Comparison of ENCODE assay signal across 1 cellular context in the genomic region with DNA sequence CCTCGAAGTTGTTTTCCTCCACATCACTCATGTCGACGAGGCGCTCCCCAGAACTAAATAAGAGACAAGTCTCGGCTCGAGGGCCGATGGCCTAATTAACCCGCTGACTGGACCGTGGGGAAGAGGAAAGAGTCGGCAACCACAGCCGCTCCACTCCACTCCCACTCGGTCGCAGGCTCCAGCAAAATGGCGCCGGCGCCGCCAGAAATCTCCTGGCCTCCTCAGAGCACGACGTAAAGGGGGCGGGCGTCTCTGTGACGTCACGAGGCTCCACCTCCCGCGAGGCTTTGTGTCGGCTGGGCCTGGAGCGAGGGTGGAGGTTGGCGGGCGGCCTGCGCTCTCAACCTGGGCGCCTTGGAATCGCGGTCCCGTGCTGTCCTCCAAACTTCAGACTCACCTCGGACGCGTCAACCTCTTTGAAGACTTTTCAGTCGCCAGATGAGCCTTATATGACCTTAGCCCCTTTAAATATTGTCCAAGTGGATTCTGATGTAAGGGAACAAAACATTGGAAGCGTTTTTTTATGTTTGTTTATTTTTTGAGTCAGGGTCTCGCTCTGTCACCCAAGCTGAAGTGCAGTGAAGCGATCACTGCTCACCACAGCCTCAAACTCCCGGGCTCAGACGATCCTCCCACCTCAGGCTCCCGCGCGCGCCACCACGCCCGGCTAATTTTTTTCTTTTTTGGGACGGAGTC.
A peak's percentile ranks its signal among the peaks of the same experiment; 100 is the strongest.
TF ChIP-seq lines count a peak whose summit lies in the region.

A gene (minus strand): TSS at position 188 of the 696 bp plus-strand sequence. CDS start 157 bp downstream, at position 31.

TF ChIP-seq in K562, 482 proteins besides CTCF, POLR2A, EP300 and RAD21 (continued from another document and continues in another):
- TF ChIP-seq, protein P1, sequence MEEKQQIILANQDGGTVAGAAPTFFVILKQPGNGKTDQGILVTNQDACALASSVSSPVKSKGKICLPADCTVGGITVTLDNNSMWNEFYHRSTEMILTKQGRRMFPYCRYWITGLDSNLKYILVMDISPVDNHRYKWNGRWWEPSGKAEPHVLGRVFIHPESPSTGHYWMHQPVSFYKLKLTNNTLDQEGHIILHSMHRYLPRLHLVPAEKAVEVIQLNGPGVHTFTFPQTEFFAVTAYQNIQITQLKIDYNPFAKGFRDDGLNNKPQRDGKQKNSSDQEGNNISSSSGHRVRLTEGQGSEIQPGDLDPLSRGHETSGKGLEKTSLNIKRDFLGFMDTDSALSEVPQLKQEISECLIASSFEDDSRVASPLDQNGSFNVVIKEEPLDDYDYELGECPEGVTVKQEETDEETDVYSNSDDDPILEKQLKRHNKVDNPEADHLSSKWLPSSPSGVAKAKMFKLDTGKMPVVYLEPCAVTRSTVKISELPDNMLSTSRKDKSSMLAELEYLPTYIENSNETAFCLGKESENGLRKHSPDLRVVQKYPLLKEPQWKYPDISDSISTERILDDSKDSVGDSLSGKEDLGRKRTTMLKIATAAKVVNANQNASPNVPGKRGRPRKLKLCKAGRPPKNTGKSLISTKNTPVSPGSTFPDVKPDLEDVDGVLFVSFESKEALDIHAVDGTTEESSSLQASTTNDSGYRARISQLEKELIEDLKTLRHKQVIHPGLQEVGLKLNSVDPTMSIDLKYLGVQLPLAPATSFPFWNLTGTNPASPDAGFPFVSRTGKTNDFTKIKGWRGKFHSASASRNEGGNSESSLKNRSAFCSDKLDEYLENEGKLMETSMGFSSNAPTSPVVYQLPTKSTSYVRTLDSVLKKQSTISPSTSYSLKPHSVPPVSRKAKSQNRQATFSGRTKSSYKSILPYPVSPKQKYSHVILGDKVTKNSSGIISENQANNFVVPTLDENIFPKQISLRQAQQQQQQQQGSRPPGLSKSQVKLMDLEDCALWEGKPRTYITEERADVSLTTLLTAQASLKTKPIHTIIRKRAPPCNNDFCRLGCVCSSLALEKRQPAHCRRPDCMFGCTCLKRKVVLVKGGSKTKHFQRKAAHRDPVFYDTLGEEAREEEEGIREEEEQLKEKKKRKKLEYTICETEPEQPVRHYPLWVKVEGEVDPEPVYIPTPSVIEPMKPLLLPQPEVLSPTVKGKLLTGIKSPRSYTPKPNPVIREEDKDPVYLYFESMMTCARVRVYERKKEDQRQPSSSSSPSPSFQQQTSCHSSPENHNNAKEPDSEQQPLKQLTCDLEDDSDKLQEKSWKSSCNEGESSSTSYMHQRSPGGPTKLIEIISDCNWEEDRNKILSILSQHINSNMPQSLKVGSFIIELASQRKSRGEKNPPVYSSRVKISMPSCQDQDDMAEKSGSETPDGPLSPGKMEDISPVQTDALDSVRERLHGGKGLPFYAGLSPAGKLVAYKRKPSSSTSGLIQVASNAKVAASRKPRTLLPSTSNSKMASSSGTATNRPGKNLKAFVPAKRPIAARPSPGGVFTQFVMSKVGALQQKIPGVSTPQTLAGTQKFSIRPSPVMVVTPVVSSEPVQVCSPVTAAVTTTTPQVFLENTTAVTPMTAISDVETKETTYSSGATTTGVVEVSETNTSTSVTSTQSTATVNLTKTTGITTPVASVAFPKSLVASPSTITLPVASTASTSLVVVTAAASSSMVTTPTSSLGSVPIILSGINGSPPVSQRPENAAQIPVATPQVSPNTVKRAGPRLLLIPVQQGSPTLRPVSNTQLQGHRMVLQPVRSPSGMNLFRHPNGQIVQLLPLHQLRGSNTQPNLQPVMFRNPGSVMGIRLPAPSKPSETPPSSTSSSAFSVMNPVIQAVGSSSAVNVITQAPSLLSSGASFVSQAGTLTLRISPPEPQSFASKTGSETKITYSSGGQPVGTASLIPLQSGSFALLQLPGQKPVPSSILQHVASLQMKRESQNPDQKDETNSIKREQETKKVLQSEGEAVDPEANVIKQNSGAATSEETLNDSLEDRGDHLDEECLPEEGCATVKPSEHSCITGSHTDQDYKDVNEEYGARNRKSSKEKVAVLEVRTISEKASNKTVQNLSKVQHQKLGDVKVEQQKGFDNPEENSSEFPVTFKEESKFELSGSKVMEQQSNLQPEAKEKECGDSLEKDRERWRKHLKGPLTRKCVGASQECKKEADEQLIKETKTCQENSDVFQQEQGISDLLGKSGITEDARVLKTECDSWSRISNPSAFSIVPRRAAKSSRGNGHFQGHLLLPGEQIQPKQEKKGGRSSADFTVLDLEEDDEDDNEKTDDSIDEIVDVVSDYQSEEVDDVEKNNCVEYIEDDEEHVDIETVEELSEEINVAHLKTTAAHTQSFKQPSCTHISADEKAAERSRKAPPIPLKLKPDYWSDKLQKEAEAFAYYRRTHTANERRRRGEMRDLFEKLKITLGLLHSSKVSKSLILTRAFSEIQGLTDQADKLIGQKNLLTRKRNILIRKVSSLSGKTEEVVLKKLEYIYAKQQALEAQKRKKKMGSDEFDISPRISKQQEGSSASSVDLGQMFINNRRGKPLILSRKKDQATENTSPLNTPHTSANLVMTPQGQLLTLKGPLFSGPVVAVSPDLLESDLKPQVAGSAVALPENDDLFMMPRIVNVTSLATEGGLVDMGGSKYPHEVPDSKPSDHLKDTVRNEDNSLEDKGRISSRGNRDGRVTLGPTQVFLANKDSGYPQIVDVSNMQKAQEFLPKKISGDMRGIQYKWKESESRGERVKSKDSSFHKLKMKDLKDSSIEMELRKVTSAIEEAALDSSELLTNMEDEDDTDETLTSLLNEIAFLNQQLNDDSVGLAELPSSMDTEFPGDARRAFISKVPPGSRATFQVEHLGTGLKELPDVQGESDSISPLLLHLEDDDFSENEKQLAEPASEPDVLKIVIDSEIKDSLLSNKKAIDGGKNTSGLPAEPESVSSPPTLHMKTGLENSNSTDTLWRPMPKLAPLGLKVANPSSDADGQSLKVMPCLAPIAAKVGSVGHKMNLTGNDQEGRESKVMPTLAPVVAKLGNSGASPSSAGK (IDR thresholded peaks at IDR 0.05) = peak; percentile 70
- TF ChIP-seq ELF4 (CRISPR knock-in tag; IDR thresholded peaks at IDR 0.05) (no peak), MTF1 (CRISPR knock-in tag; IDR thresholded peaks at IDR 0.05; ENCODE audit: borderline replicate concordance) (no peak), ZFX (CRISPR knock-in tag; IDR thresholded peaks at IDR 0.05) (peak; percentile 93), CBX1 (IDR thresholded peaks at IDR 0.05; ENCODE audit: low read depth) (peak; percentile 59; the same call in 1 of the 2 replicates), GTF2E2 (tag; IDR thresholded peaks at IDR 0.05) (peak; percentile 98), RCOR1 (IDR thresholded peaks at IDR 0.05; ENCODE audit: borderline replicate concordance in 1 of 2, low read depth in 2 of 2, low read length in 2 of 2) (no peak), MAFK (IDR thresholded peaks at IDR 0.05; ENCODE audit: low read length) (no peak), HNRNPH1 (optimal IDR thresholded peaks at IDR 0.05; ENCODE audit: low read depth, low read length) (no peak), TSC22D4 (tag; IDR thresholded peaks at IDR 0.05) (no peak), SPI1 (IDR thresholded peaks at IDR 0.05; ENCODE audit: borderline replicate concordance, low read depth, low read length) (no peak), ZNF830 (CRISPR knock-in tag; IDR thresholded peaks at IDR 0.05) (0 out of 2 replicates have a peak, but pooled peaks have one; percentile 54), ZNF589 (CRISPR knock-in tag; IDR thresholded peaks at IDR 0.05; ENCODE audit: low read depth) (peak; percentile 67; the same call in 1 of the 2 replicates), BHLHE40 (IDR thresholded peaks at IDR 0.05; ENCODE audit: low read length) (peak; percentile 78), ZNF3 (CRISPR knock-in tag; IDR thresholded peaks at IDR 0.05) (no peak), ZNF41 (CRISPR knock-in tag; conservative IDR thresholded peaks at IDR 0.05) (no peak), NCOA6 (IDR thresholded peaks at IDR 0.05) (peak; percentile 77; the same call in 1 of the 2 replicates), NCOR1 (IDR thresholded peaks at IDR 0.05) (peak; percentile 32; the same call in 1 of the 2 replicates), HDAC6 (IDR thresholded peaks at IDR 0.05; ENCODE audit: low read depth, low read length) (no peak), ZNF263 (CRISPR knock-in tag; IDR thresholded peaks at IDR 0.05; ENCODE audit: borderline replicate concordance) (peak; percentile 17; the same call in 1 of the 2 replicates), KHSRP (IDR thresholded peaks at IDR 0.05) (peak; percentile 96), ZNF764 (CRISPR knock-in tag; IDR thresholded peaks at IDR 0.05; ENCODE audit: low read depth) (0 out of 2 replicates have a peak, but pooled peaks have one; percentile 68), NELFE (IDR thresholded peaks at IDR 0.05; ENCODE audit: insufficient read depth, insufficient read length) (no peak)
- TF ChIP-seq, protein P2, sequence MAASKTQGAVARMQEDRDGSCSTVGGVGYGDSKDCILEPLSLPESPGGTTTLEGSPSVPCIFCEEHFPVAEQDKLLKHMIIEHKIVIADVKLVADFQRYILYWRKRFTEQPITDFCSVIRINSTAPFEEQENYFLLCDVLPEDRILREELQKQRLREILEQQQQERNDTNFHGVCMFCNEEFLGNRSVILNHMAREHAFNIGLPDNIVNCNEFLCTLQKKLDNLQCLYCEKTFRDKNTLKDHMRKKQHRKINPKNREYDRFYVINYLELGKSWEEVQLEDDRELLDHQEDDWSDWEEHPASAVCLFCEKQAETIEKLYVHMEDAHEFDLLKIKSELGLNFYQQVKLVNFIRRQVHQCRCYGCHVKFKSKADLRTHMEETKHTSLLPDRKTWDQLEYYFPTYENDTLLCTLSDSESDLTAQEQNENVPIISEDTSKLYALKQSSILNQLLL (CRISPR knock-in tag; IDR thresholded peaks at IDR 0.05; ENCODE audit: borderline replicate concordance) = no peak
- TF ChIP-seq, protein P3, sequence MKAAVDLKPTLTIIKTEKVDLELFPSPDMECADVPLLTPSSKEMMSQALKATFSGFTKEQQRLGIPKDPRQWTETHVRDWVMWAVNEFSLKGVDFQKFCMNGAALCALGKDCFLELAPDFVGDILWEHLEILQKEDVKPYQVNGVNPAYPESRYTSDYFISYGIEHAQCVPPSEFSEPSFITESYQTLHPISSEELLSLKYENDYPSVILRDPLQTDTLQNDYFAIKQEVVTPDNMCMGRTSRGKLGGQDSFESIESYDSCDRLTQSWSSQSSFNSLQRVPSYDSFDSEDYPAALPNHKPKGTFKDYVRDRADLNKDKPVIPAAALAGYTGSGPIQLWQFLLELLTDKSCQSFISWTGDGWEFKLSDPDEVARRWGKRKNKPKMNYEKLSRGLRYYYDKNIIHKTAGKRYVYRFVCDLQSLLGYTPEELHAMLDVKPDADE (conservative IDR thresholded peaks at IDR 0.05; ENCODE audit: control insufficient read depth, low read depth, low read length) = peak; percentile 76; the same call in 1 of the 2 replicates
- TF ChIP-seq, protein P4, sequence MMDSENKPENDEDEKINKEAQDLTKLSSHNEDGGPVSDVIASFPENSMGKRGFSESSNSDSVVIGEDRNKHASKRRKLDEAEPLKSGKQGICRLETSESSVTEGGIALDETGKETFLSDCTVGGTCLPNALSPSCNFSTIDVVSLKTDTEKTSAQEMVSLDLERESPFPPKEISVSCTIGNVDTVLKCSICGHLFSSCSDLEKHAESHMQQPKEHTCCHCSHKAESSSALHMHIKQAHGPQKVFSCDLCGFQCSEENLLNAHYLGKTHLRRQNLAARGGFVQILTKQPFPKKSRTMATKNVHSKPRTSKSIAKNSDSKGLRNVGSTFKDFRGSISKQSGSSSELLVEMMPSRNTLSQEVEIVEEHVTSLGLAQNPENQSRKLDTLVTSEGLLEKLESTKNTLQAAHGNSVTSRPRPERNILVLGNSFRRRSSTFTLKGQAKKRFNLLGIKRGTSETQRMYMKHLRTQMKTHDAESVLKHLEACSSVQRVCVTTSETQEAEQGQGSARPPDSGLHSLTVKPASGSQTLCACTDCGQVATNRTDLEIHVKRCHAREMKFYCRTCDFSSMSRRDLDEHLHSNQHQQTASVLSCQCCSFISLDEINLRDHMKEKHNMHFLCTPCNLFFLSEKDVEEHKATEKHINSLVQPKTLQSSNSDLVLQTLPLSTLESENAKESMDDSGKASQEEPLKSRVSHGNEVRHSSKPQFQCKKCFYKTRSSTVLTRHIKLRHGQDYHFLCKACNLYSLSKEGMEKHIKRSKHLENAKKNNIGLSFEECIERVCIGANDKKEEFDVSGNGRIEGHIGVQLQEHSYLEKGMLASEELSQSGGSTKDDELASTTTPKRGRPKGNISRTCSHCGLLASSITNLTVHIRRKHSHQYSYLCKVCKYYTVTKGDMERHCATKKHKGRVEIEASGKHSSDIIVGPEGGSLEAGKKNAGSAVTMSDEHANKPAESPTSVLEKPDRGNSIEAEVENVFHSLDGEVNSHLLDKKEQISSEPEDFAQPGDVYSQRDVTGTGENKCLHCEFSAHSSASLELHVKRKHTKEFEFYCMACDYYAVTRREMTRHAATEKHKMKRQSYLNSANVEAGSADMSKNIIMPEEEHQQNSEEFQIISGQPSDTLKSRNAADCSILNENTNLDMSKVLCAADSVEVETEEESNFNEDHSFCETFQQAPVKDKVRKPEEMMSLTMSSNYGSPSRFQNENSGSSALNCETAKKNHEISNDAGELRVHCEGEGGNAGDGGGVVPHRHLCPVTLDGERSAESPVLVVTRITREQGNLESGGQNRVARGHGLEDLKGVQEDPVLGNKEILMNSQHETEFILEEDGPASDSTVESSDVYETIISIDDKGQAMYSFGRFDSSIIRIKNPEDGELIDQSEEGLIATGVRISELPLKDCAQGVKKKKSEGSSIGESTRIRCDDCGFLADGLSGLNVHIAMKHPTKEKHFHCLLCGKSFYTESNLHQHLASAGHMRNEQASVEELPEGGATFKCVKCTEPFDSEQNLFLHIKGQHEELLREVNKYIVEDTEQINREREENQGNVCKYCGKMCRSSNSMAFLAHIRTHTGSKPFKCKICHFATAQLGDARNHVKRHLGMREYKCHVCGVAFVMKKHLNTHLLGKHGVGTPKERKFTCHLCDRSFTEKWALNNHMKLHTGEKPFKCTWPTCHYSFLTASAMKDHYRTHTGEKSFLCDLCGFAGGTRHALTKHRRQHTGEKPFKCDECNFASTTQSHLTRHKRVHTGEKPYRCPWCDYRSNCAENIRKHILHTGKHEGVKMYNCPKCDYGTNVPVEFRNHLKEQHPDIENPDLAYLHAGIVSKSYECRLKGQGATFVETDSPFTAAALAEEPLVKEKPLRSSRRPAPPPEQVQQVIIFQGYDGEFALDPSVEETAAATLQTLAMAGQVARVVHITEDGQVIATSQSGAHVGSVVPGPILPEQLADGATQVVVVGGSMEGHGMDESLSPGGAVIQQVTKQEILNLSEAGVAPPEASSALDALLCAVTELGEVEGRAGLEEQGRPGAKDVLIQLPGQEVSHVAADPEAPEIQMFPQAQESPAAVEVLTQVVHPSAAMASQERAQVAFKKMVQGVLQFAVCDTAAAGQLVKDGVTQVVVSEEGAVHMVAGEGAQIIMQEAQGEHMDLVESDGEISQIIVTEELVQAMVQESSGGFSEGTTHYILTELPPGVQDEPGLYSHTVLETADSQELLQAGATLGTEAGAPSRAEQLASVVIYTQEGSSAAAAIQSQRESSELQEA (IDR thresholded peaks at IDR 0.05; ENCODE audit: low read depth) = no peak
- TF ChIP-seq, protein P5, sequence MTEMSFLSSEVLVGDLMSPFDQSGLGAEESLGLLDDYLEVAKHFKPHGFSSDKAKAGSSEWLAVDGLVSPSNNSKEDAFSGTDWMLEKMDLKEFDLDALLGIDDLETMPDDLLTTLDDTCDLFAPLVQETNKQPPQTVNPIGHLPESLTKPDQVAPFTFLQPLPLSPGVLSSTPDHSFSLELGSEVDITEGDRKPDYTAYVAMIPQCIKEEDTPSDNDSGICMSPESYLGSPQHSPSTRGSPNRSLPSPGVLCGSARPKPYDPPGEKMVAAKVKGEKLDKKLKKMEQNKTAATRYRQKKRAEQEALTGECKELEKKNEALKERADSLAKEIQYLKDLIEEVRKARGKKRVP (CRISPR knock-in tag; IDR thresholded peaks at IDR 0.05) = no peak
- TF ChIP-seq, protein P6, sequence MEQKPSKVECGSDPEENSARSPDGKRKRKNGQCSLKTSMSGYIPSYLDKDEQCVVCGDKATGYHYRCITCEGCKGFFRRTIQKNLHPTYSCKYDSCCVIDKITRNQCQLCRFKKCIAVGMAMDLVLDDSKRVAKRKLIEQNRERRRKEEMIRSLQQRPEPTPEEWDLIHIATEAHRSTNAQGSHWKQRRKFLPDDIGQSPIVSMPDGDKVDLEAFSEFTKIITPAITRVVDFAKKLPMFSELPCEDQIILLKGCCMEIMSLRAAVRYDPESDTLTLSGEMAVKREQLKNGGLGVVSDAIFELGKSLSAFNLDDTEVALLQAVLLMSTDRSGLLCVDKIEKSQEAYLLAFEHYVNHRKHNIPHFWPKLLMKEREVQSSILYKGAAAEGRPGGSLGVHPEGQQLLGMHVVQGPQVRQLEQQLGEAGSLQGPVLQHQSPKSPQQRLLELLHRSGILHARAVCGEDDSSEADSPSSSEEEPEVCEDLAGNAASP (IDR thresholded peaks at IDR 0.05) = no peak
